Comparison of ENCODE assay signal across 26 cellular contexts in genomic region chr3:126964950-126965349, GRCh38.
"Had no signal": no experiment of that assay in that cellular context is flagged by ENCODE, and none has a peak within 500 bp of the region (broad histone marks: within the 10 kb centered on the region; RNA-seq: fewer than 3 reads in every experiment).

No MANE protein-coding gene starts in this region.

- ATAC-seq: activated T-cell treated with anti-CD3 and anti-CD28 coated beads, Interleukin-2, amount 50 U/mL, for 4 hours; activated T-helper 17 cell treated with anti-CD3 and anti-CD28 coated beads, Interleukin-2, amount 50 U/mL, for 72 hours; foreskin keratinocyte; naive thymus-derived CD8-positive, alpha-beta T cell; right cardiac atrium; stimulated activated naive B cell treated with anti-CD40 and anti-IgM and Interleukin-4, amounts not matched to agents 10 μg/mL and 1 μg/mL and 100 μg/mL, for 72 hours had no signal

- H3K36me3 Mint-ChIP-seq: activated CD4-positive, alpha-beta memory T cell treated with anti-CD3 and anti-CD28 coated beads for 36 hours had no signal

- H3K27me3 Mint-ChIP-seq: activated CD4-positive, alpha-beta memory T cell treated with anti-CD3 and anti-CD28 coated beads for 36 hours; activated CD4-positive, alpha-beta T cell treated with anti-CD3 and anti-CD28 coated beads, Interleukin-2, amount 10 ng/mL, durations not matched to agents 24 days and 14 days; activated T-helper 17 cell treated with anti-CD3 and anti-CD28 coated beads, Interleukin-2, amount 50 U/mL, for 72 hours had no signal

- H3K4me3 Mint-ChIP-seq: activated CD4-positive, alpha-beta memory T cell treated with anti-CD3 and anti-CD28 coated beads for 36 hours; activated CD4-positive, alpha-beta T cell treated with anti-CD3 and anti-CD28 coated beads, Interleukin-2, amount 10 ng/mL, durations not matched to agents 24 days and 14 days; activated T-cell treated with anti-CD3 and anti-CD28 coated beads, Interleukin-2, amount 50 U/mL, for 4 hours; activated T-helper 17 cell treated with anti-CD3 and anti-CD28 coated beads, Interleukin-2, amount 50 U/mL, for 72 hours; central memory CD8-positive, alpha-beta T cell; naive thymus-derived CD8-positive, alpha-beta T cell; neural crest cell; stimulated activated naive B cell treated with anti-CD40 and anti-IgM and Interleukin-4, amounts not matched to agents 10 μg/mL and 1 μg/mL and 100 μg/mL, for 72 hours had no signal

- H3K27ac ChIP-seq: esophagus muscularis mucosa, foreskin keratinocyte, parathyroid adenoma, stomach, thyroid gland, upper lobe of left lung, vagina had no signal

- H3K36me3 ChIP-seq: stomach, thyroid gland, upper lobe of left lung, vagina had no signal

- DNase-seq: activated CD4-positive, alpha-beta memory T cell treated with anti-CD3 and anti-CD28 coated beads for 36 hours; activated CD4-positive, alpha-beta T cell treated with anti-CD3 and anti-CD28 coated beads, Interleukin-2, amount 10 ng/mL, durations not matched to agents 24 days and 14 days; activated CD4-positive, CD25-positive, alpha-beta regulatory T cell treated with anti-CD3 and anti-CD28 coated beads, Interleukin-2, amount 50 U/mL, for 72 hours; activated gamma-delta T cell treated with Interleukin-2 at 50 U/mL for 16 hours; activated naive CD4-positive, alpha-beta T cell treated with anti-CD3 and anti-CD28 coated beads, Interleukin-2, amount 50 U/mL, for 16 hours; activated T-cell treated with anti-CD3 and anti-CD28 coated beads, Interleukin-2, amount 50 U/mL, for 4 hours; dermis blood vessel endothelial cell; effector CD4-positive, alpha-beta T cell; foreskin keratinocyte; midbrain; occipital lobe; small intestine; stimulated activated CD4-positive, alpha-beta T cell treated with anti-CD3 and anti-CD28 coated beads, Interleukin-1b, Interleukin-23, amount 100 ng/mL, for 48 hours; stimulated activated naive B cell treated with anti-CD40 and anti-IgM and Interleukin-4, amounts not matched to agents 10 μg/mL and 1 μg/mL and 100 μg/mL, for 72 hours; stomach; T-helper 2 cell; thyroid gland had no signal

- H3K4me1 Mint-ChIP-seq: activated CD4-positive, alpha-beta T cell treated with anti-CD3 and anti-CD28 coated beads, Interleukin-2, amount 10 ng/mL, durations not matched to agents 24 days and 14 days; activated T-helper 17 cell treated with anti-CD3 and anti-CD28 coated beads, Interleukin-2, amount 50 U/mL, for 72 hours; central memory CD8-positive, alpha-beta T cell had no signal

- H3K9me3 Mint-ChIP-seq: activated CD4-positive, alpha-beta memory T cell treated with anti-CD3 and anti-CD28 coated beads for 36 hours; activated CD4-positive, alpha-beta T cell treated with anti-CD3 and anti-CD28 coated beads, Interleukin-2, amount 10 ng/mL, durations not matched to agents 24 days and 14 days; activated T-cell treated with anti-CD3 and anti-CD28 coated beads, Interleukin-2, amount 50 U/mL, for 4 hours; activated T-helper 17 cell treated with anti-CD3 and anti-CD28 coated beads, Interleukin-2, amount 50 U/mL, for 72 hours; central memory CD8-positive, alpha-beta T cell; naive thymus-derived CD8-positive, alpha-beta T cell; neural crest cell; stimulated activated naive B cell treated with anti-CD40 and anti-IgM and Interleukin-4, amounts not matched to agents 10 μg/mL and 1 μg/mL and 100 μg/mL, for 72 hours had no signal

- H3K4me3 ChIP-seq: esophagus muscularis mucosa, stomach, thyroid gland, upper lobe of left lung, vagina had no signal

- H3K27ac Mint-ChIP-seq: activated CD4-positive, alpha-beta memory T cell treated with anti-CD3 and anti-CD28 coated beads for 36 hours; activated CD4-positive, alpha-beta T cell treated with anti-CD3 and anti-CD28 coated beads, Interleukin-2, amount 10 ng/mL, durations not matched to agents 24 days and 14 days; activated T-helper 17 cell treated with anti-CD3 and anti-CD28 coated beads, Interleukin-2, amount 50 U/mL, for 72 hours; stimulated activated naive B cell treated with anti-CD40 and anti-IgM and Interleukin-4, amounts not matched to agents 10 μg/mL and 1 μg/mL and 100 μg/mL, for 72 hours had no signal

- H3K9me3 ChIP-seq: esophagus muscularis mucosa, stomach, thyroid gland, upper lobe of left lung, vagina had no signal

- H3K27me3 ChIP-seq: esophagus muscularis mucosa, stomach, thyroid gland, upper lobe of left lung, vagina had no signal
